Comparison of ENCODE assay signal across 11 cellular contexts in the genomic region with DNA sequence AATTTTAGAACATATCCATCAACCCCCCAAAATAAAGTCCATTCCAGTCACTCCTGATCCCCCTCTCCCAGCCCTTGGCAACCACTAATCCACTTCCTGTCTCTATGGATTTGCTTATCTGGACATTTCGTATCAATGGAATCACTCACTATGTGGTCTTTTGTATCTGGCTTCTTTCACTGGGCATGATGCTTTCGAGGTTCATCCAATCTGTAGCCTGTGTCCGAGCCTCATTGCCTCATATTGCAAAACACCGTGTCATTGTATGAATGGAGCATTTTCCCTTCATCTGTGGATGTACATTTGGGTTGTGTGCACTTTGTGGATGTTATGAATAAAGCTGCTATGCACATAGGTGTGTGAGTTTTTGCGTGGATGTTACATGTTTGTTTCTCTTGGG. TPM values are rescaled to one million over a fixed set of nuclear protein-coding genes. Genes with fewer than 3 reads are reported as not detected.
A peak's percentile ranks its signal among the peaks of the same experiment; 100 is the strongest.
DNase-seq lines count a peak whose midpoint lies in the region; ATAC-seq and TF ChIP-seq lines count a peak whose summit lies in the region.
"Had no signal": no experiment of that assay in that cellular context is flagged by ENCODE, and none has a peak within 500 bp of the region (broad histone marks: within the 10 kb centered on the region; RNA-seq: fewer than 3 reads in every experiment).

No MANE protein-coding gene starts in this region.

- no peak for ATAC-seq in Panc1
- ATAC-seq in HG03025 (IDR thresholded peaks at IDR 0.05; ENCODE audit: low FRiP score, unreplicated experiment), result no peak

- no peaks in the 10 kb centered on the region; the same call in 1 of the 2 replicates for H3K4me1 ChIP-seq in Panc1 (ENCODE audit: control insufficient read depth, insufficient read depth, low read length)
- H3K4me1 ChIP-seq in suprapubic skin, result peaks cover 36% of the 10 kb centered on the region
- H3K4me1 ChIP-seq in stomach, result peaks cover 22 to 46% (median 45%) of the 10 kb centered on the region in 4 donors
- H3K4me1 ChIP-seq: BE2C had no signal

- H3K36me3 ChIP-seq in Panc1 (ENCODE audit: control insufficient read depth, insufficient read depth, low read length) (peaks cover 3% of the 10 kb centered on the region), suprapubic skin (peaks cover 10% of the 10 kb centered on the region), stomach (peaks cover 4 to 12% (median 11%) of the 10 kb centered on the region in 4 donors)

- H3K27me3 Mint-ChIP-seq in activated naive CD4-positive, alpha-beta T cell treated with anti-CD3 and anti-CD28 coated beads, Interleukin-2, amount 10 ng/mL, durations not matched to agents 7 days and 5 days, result no peaks in the 10 kb centered on the region

- 77% methylated on average over 5 of the region's 5 CpGs for WGBS in suprapubic skin
- WGBS in stomach, 5 donors, result 78 to 82% (median 80%) methylated on average over 5 of the region's 5 CpGs

- DNase-seq in activated naive CD4-positive, alpha-beta T cell treated with anti-CD3 and anti-CD28 coated beads, Interleukin-2, amount 10 ng/mL, durations not matched to agents 7 days and 5 days, result no peak
- no peak for DNase-seq in activated naive CD4-positive, alpha-beta T cell treated with anti-CD3 and anti-CD28 coated beads, Interleukin-2, amount 50 U/mL, for 16 hours
- DNase-seq in Panc1 (ENCODE audit: low read depth, low spot score) (no peak), epithelial cell of prostate (ENCODE audit: low read depth, low spot score) (no peak), suprapubic skin (ENCODE audit: low spot score in 2 of 2) (no peak), stomach (no peak)
- no peak for DNase-seq in activated effector memory CD4-positive, alpha-beta T cell treated with anti-CD3 and anti-CD28 coated beads, Interleukin-2, amount 50 U/mL, for 16 hours
- DNase-seq: BE2C, NCI-H1092 treated with DMSO at 0.1 percent for 48 hours had no signal

- POLR2A ChIA-PET in Panc1 (lab: Charles Lee), result interaction anchor here (0.7 kb wide), 1 partner anchor 197 kb away, joined by 3 read pairs; no protein-coding TSS in a partner anchor

- H3K9me3 ChIP-seq in Panc1 (ENCODE audit: control insufficient read depth, insufficient read depth, low read depth, low read length) (no peaks in the 10 kb centered on the region), suprapubic skin (no peaks in the 10 kb centered on the region), stomach (no peaks in the 10 kb centered on the region)
- H3K9me3 ChIP-seq: BE2C had no signal

- peak overlapping the region; percentile 94 for H3K27ac ChIP-seq in Panc1 (ENCODE audit: low read length)
- H3K27ac ChIP-seq in epithelial cell of prostate, result peak overlapping the region; percentile 87
- peak overlapping the region; percentile 91 for H3K27ac ChIP-seq in suprapubic skin
- H3K27ac ChIP-seq in stomach, result no peak overlapping the region

- H3K4me3 ChIP-seq in Panc1 (ENCODE audit: low read depth in 2 of 2, low read length in 2 of 2), result no peak overlapping the region; a peak in 1 of 4 replicates
- H3K4me3 ChIP-seq in suprapubic skin, result no peak overlapping the region
- H3K4me3 ChIP-seq in stomach, result peak overlapping the region in 1 of 4 donors; percentile 98

- in situ Hi-C loops in Panc1 (cut with HindIII; ENCODE audit: low pct_unique_long_range_greater_than_20kb, low sequenced_read_pairs), result no loop called here

- CTCF ChIA-PET in activated naive CD4-positive, alpha-beta T cell treated with anti-CD3 and anti-CD28 coated beads, Interleukin-2, amount 10 ng/mL, durations not matched to agents 7 days and 5 days (lab: Charles Lee), result interaction anchor here (0.7 to 1.4 kb wide), 2 partner anchors 25 to 635 kb away, joined by 3 to 4 read pairs; no protein-coding TSS in a partner anchor
- CTCF ChIA-PET in Panc1 (lab: Charles Lee), result no interaction called here

- intact Hi-C loops in Panc1 (cut with micrococcal nuclease; ENCODE audit: unreplicated experiment), result no loop called here
- intact Hi-C loops in stomach (cut with DNase I; ENCODE audit: low total_unique reads), result no loop called here

- no peaks in the 10 kb centered on the region for H3K27me3 ChIP-seq in Panc1 (ENCODE audit: control insufficient read depth, insufficient read depth, low read length)
- no peaks in the 10 kb centered on the region for H3K27me3 ChIP-seq in suprapubic skin
- H3K27me3 ChIP-seq in stomach, result no peaks in the 10 kb centered on the region
- H3K27me3 ChIP-seq: BE2C had no signal

- TF ChIP-seq EP300 in suprapubic skin (IDR thresholded peaks at IDR 0.05) (no peak), stomach (IDR thresholded peaks at IDR 0.05) (no peak)

- H3K9me3 Mint-ChIP-seq in activated naive CD4-positive, alpha-beta T cell treated with anti-CD3 and anti-CD28 coated beads, Interleukin-2, amount 10 ng/mL, durations not matched to agents 7 days and 5 days, result no peaks in the 10 kb centered on the region

- peaks cover 48% of the 10 kb centered on the region for H3K4me1 Mint-ChIP-seq in activated naive CD4-positive, alpha-beta T cell treated with anti-CD3 and anti-CD28 coated beads, Interleukin-2, amount 10 ng/mL, durations not matched to agents 7 days and 5 days

- peaks cover 25% of the 10 kb centered on the region for H3K36me3 Mint-ChIP-seq in activated naive CD4-positive, alpha-beta T cell treated with anti-CD3 and anti-CD28 coated beads, Interleukin-2, amount 10 ng/mL, durations not matched to agents 7 days and 5 days

- TF ChIP-seq CTCF in Panc1 (IDR thresholded peaks at IDR 0.05) (no peak), suprapubic skin (IDR thresholded peaks at IDR 0.05) (no peak), stomach (IDR thresholded peaks at IDR 0.05) (no peak)

- BruUV-seq in Panc1 (replicated peaks; lab: Mats Ljungman, UMichigan), result no TSS peak

- peak overlapping the region; percentile 82 for H3K4me3 Mint-ChIP-seq in activated naive CD4-positive, alpha-beta T cell treated with anti-CD3 and anti-CD28 coated beads, Interleukin-2, amount 10 ng/mL, durations not matched to agents 7 days and 5 days

- TF ChIP-seq POLR2A in suprapubic skin (IDR thresholded peaks at IDR 0.05), result no peak
- no peak for TF ChIP-seq POLR2A in stomach (IDR thresholded peaks at IDR 0.05)

- peak overlapping the region; percentile 94 for H3K27ac Mint-ChIP-seq in activated naive CD4-positive, alpha-beta T cell treated with anti-CD3 and anti-CD28 coated beads, Interleukin-2, amount 10 ng/mL, durations not matched to agents 7 days and 5 days

RNA-seq across cellular contexts. Expression of gene FZR1, which starts 1.4 kb away (rescaled TPM):
- total RNA-seq in Panc1 (2021; ENCODE audit: unreplicated experiment) (48.7 TPM), suprapubic skin (10 to 100 TPM; 45.1 to 51.1 (median 47.9) TPM), stomach (100 to 1,000 TPM in 1 of 5 donors, 10 to 100 TPM in 3, 1 to 10 TPM in 1; 9.4 to 113 (median 31.9) TPM)
- 50.4 TPM for polyA plus RNA-seq in Panc1 (2012; ENCODE audit: insufficient read length)
- polyA plus RNA-seq in stomach, result 10 to 100 TPM; 10.5 to 17.2 (median 13.9) TPM

RNA-seq across cellular contexts. Expression of gene DOHH, which starts 4.2 kb away (rescaled TPM):
- 24.9 TPM for total RNA-seq in Panc1 (2021; ENCODE audit: unreplicated experiment)
- polyA plus RNA-seq in Panc1 (2012; ENCODE audit: insufficient read length), result 38.2 TPM
- 10 to 100 TPM; 10.9 to 21.7 (median 17.9) TPM for total RNA-seq in suprapubic skin
- 10 to 100 TPM in 2 of 5 donors, 1 to 10 TPM in 1, under 1 TPM in 1, not detected in 1; 0.45 to 21.7 (median 11.1) TPM for total RNA-seq in stomach
- polyA plus RNA-seq in stomach, result 10 to 100 TPM; 10.7 to 14.1 (median 13.6) TPM

RNA-seq across cellular contexts. Expression of gene SMIM44, which starts 21.5 kb away (rescaled TPM):
- not detected for total RNA-seq in Panc1 (2021; ENCODE audit: unreplicated experiment)
- not detected for polyA plus RNA-seq in Panc1 (2012; ENCODE audit: insufficient read length)
- not detected for total RNA-seq in suprapubic skin
- not detected for total RNA-seq in stomach
- 1 to 10 TPM in 1 of 3 donors, not detected in 2; 2.7 TPM for polyA plus RNA-seq in stomach
- total RNA-seq: mesenteric fat pad had no signal

RNA-seq across cellular contexts. Expression of gene SMIM24, which starts 24.4 kb away (rescaled TPM):
- total RNA-seq in Panc1 (2021; ENCODE audit: unreplicated experiment) (0.28 TPM), suprapubic skin (1 to 10 TPM in 1 of 4 donors, not detected in 3; 2.1 TPM), stomach (100 to 1,000 TPM in 1 of 5 donors, 10 to 100 TPM in 1, 1 to 10 TPM in 2, not detected in 1; 1.4 to 178 (median 38.3) TPM)
- polyA plus RNA-seq in Panc1 (2012; ENCODE audit: insufficient read length), result not detected
- 100 to 1,000 TPM in 1 of 3 donors, 10 to 100 TPM in 2; 14.1 to 116 (median 68.7) TPM for polyA plus RNA-seq in stomach

RNA-seq across cellular contexts. Expression of gene TEKTIP1, which starts 34.3 kb away (rescaled TPM):
- not detected for total RNA-seq in Panc1 (2021; ENCODE audit: unreplicated experiment)
- polyA plus RNA-seq in Panc1 (2012; ENCODE audit: insufficient read length), result 8.4 TPM
- total RNA-seq in suprapubic skin, result 1 to 10 TPM in 2 of 4 donors, not detected in 2; 2.4 to 5.2 TPM
- not detected for total RNA-seq in stomach
- under 1 TPM in 2 of 3 donors, not detected in 1; 0.28 to 1.00 TPM for polyA plus RNA-seq in stomach

Comparison
In these comparisons a context has a peak if more than half of its experiments do, and no peak if none do; other contexts are left out.
1. H3K27ac ChIP-seq: peak in Panc1 (single experiment), epithelial cell of prostate (single experiment) and suprapubic skin (single experiment); none in stomach (0 of 5).